In genomic region chr21:33441489-33442477, GRCh38 we compare ENCODE assay signal across 1 cellular context.
TF ChIP-seq lines count a peak whose summit lies in the region.

No MANE protein-coding gene starts in this region.

TF ChIP-seq in HepG2, 621 proteins besides CTCF, POLR2A, EP300 and RAD21:
- TF ChIP-seq ZNF547 (CRISPR knock-in tag; IDR thresholded peaks at IDR 0.05), result no peak
- TF ChIP-seq HCFC1 (IDR thresholded peaks at IDR 0.05; ENCODE audit: low read depth, low read length), result no peak
- no peak for TF ChIP-seq HOXD1 (CRISPR knock-in tag; IDR thresholded peaks at IDR 0.05)
- no peak for TF ChIP-seq MEF2D (CRISPR knock-in tag; IDR thresholded peaks at IDR 0.05)
- TF ChIP-seq ZNF264 (CRISPR knock-in tag; IDR thresholded peaks at IDR 0.05), result no peak
- TF ChIP-seq ZNF431 (CRISPR knock-in tag; IDR thresholded peaks at IDR 0.05; ENCODE audit: borderline replicate concordance, low read depth), result no peak
- no peak for TF ChIP-seq ZFYVE20 (CRISPR knock-in tag; IDR thresholded peaks at IDR 0.05; ENCODE audit: borderline replicate concordance, low read depth)
- TF ChIP-seq ZNF543 (CRISPR knock-in tag; IDR thresholded peaks at IDR 0.05), result no peak
- no peak for TF ChIP-seq RFX5 (IDR thresholded peaks at IDR 0.05; ENCODE audit: low read depth, low read length)
- TF ChIP-seq KLF12 (CRISPR knock-in tag; IDR thresholded peaks at IDR 0.05; ENCODE audit: borderline replicate concordance), result no peak
- TF ChIP-seq BRF2 (CRISPR knock-in tag; IDR thresholded peaks at IDR 0.05), result no peak
- TF ChIP-seq ZNF232 (CRISPR knock-in tag; IDR thresholded peaks at IDR 0.05; ENCODE audit: borderline replicate concordance), result no peak
- no peak for TF ChIP-seq KLF9 (CRISPR knock-in tag; IDR thresholded peaks at IDR 0.05; ENCODE audit: low read depth)
- no peak for TF ChIP-seq ADNP (CRISPR knock-in tag; IDR thresholded peaks at IDR 0.05)
- TF ChIP-seq ATF2 (CRISPR knock-in tag; IDR thresholded peaks at IDR 0.05), result no peak
- TF ChIP-seq MYC (CRISPR knock-in tag; IDR thresholded peaks at IDR 0.05; ENCODE audit: borderline replicate concordance), result no peak
- TF ChIP-seq CHCHD3 (CRISPR knock-in tag; IDR thresholded peaks at IDR 0.05), result no peak
- no peak for TF ChIP-seq GABPA (IDR thresholded peaks at IDR 0.05; ENCODE audit: low read depth, low read length)
- no peak for TF ChIP-seq GABPA (CRISPR knock-in tag; IDR thresholded peaks at IDR 0.05; ENCODE audit: low read depth)
- TF ChIP-seq HOXA7 (CRISPR knock-in tag; IDR thresholded peaks at IDR 0.05), result no peak
